Comparison of ENCODE assay signal across 7 cellular contexts in genomic region chr6:112337209-112337638, GRCh38. TPM values are rescaled to one million over a fixed set of nuclear protein-coding genes. Genes with fewer than 3 reads are reported as not detected.
DNase-seq lines count a peak whose midpoint lies in the region; ATAC-seq, FAIRE-seq and TF ChIP-seq lines count a peak whose summit lies in the region.

No MANE protein-coding gene starts in this region.

- intact Hi-C loops in GM12878 (cut with micrococcal nuclease; ENCODE audit: unreplicated experiment), result no loop called here
- intact Hi-C loops in thyroid gland (cut with DNase I), result no loop called here

- H3K36me3 ChIP-seq in GM12878 (ENCODE audit: control insufficient read depth in 2 of 2, insufficient read depth in 2 of 2, low read length in 1 of 2) (no peaks in the 10 kb centered on the region), thyroid gland (no peaks in the 10 kb centered on the region)

- CTCF ChIA-PET in GM12878 (lab: Yijun Ruan, JAX), result interaction anchor here (1.0 to 1.1 kb wide), 2 partner anchors 8 to 1570 kb away, joined by 3 read pairs; no protein-coding TSS in a partner anchor

- H3K9ac ChIP-seq in GM12878 (ENCODE audit: control insufficient read depth, insufficient read depth, low read length), result no peak overlapping the region

- no peaks in the 10 kb centered on the region for H4K20me1 ChIP-seq in GM12878 (ENCODE audit: control insufficient read depth, insufficient read depth)

- POLR2A ChIA-PET in GM12878 (lab: Charles Lee), result no interaction called here

- TF ChIP-seq POLR2A in GM12878 (IDR thresholded peaks at IDR 0.05; ENCODE audit: low read depth, low read length) (no peak), thyroid gland (IDR thresholded peaks at IDR 0.05) (no peak)

- no peaks in the 10 kb centered on the region for H3K4me1 ChIP-seq in GM12878 (ENCODE audit: control insufficient read depth, insufficient read depth, low read length)
- no peaks in the 10 kb centered on the region for H3K4me1 ChIP-seq in thyroid gland

- H3K4me3 ChIP-seq in GM12878 (no peak overlapping the region), thyroid gland (replicated peaks in 1 of 3) (no peak overlapping the region)

- peak; percentile 43 to 45 (median 44); a peak in 5 of 6 replicates for TF ChIP-seq CTCF in GM12878 (IDR thresholded peaks at IDR 0.05 in 2 of 3, conservative IDR thresholded peaks at IDR 0.05 in 1 of 3; ENCODE audit: control insufficient read depth in 2 of 3, extremely low read depth in 1 of 3, insufficient read depth in 1 of 3, low read depth in 3 of 3, low read length in 3 of 3)
- peak in 5 of 6 experiments; percentile 46 to 79 (median 73) for TF ChIP-seq CTCF in thyroid gland (IDR thresholded peaks at IDR 0.05)

- no peaks in the 10 kb centered on the region for H3K79me2 ChIP-seq in GM12878 (ENCODE audit: control insufficient read depth, insufficient read depth, low read length)

- no peak for FAIRE-seq in GM12878 (lab: Jason Lieb, UNC)

- no peak overlapping the region for H2AFZ ChIP-seq in GM12878 (ENCODE audit: control insufficient read depth, low read depth, low read length)

- no peak overlapping the region for H3K4me2 ChIP-seq in GM12878 (ENCODE audit: control insufficient read depth, insufficient read depth)

- peak; percentile 44 for TF ChIP-seq RAD21 in GM12878 (IDR thresholded peaks at IDR 0.05; ENCODE audit: insufficient read depth, low read depth, low read length)

- no peak for TF ChIP-seq EP300 in GM12878 (IDR thresholded peaks at IDR 0.05; ENCODE audit: borderline replicate concordance in 1 of 2, control insufficient read depth in 1 of 2, low read depth in 2 of 2, low read length in 2 of 2)

- RAD21 ChIA-PET in GM12878 (lab: Charles Lee; ENCODE audit: unreplicated experiment), result interaction anchor here (1.0 to 1.9 kb wide), 2 partner anchors 157 to 1542 kb away, joined by 3 to 5 read pairs; no protein-coding TSS in a partner anchor

- no TSS peak for BruUV-seq in GM12878 (replicated peaks; lab: Mats Ljungman, UMichigan)

- ATAC-seq in GM12878 (peak; percentile 55; the same call in 2 of the 3 replicates), HG03442 (IDR thresholded peaks at IDR 0.05; ENCODE audit: unreplicated experiment) (no peak)

- DNase-seq in H4 (ENCODE audit: low spot score) (peak; percentile 72), NCI-H2196 (lab: John Stamatoyannopoulos, UW; ENCODE audit: unreplicated experiment) (peak; percentile 69), GM12878 (ENCODE audit: low read depth, low spot score) (no peak), iPS-NIHi11 (ENCODE audit: low spot score) (peak; percentile 80), thyroid gland (peak; percentile 62 to 71)
- no peak for DNase-seq in activated CD4-positive, CD25-positive, alpha-beta regulatory T cell treated with anti-CD3 and anti-CD28 coated beads, Interleukin-2, amount 50 U/mL, for 72 hours

- in situ Hi-C loops in GM12878 (cut with MboI), result no loop called here

- H3K9me3 ChIP-seq in GM12878 (replicated peaks; ENCODE audit: control insufficient read depth, insufficient read depth, low read length), result no peaks in the 10 kb centered on the region
- H3K9me3 ChIP-seq in thyroid gland, result no peaks in the 10 kb centered on the region

- SMC1A ChIA-PET in GM12878 (lab: Charles Lee; ENCODE audit: uncharacterized antibody, unreplicated experiment), result interaction anchor here (0.8 to 1.8 kb wide), 2 partner anchors 30 to 157 kb away, joined by 3 to 5 read pairs; no protein-coding TSS in a partner anchor

- H3K27ac ChIP-seq in GM12878 (ENCODE audit: control insufficient read depth, insufficient read depth), result no peak overlapping the region
- no peak overlapping the region for H3K27ac ChIP-seq in thyroid gland

- H3K27me3 ChIP-seq in GM12878 (replicated peaks in 1 of 2; ENCODE audit: control insufficient read depth in 2 of 2, insufficient read depth in 2 of 2, low read length in 1 of 2), result no peaks in the 10 kb centered on the region
- no peaks in the 10 kb centered on the region for H3K27me3 ChIP-seq in thyroid gland

- 53% methylated on average over 3 of the region's 3 CpGs for WGBS in GM12878 (ENCODE audit: insufficient coverage, insufficient replicate concordance, low lambda C conversion rate, missing lambda C conversion rate)
- 9 to 12% methylated on average over 3 of the region's 3 CpGs for WGBS in thyroid gland, 2 donors

TF ChIP-seq in GM12878, 131 proteins besides CTCF, POLR2A, EP300 and RAD21:
- TF ChIP-seq STAT3 (IDR thresholded peaks at IDR 0.05; ENCODE audit: low read depth, low read length) (no peak), ZBTB33 (IDR thresholded peaks at IDR 0.05) (no peak)

RNA-seq across cellular contexts. Expression of gene RFPL4B, which starts 9.9 kb away (rescaled TPM):
- not detected in 2 replicates for total RNA-seq in H4 (2014; rRNA removed; shearing (Covaris generic))
- total RNA-seq in GM12878 (2013; cell fraction: nucleolus; rRNA removed), result not detected in 2 replicates
- total RNA-seq in GM12878 (2014; rRNA removed) (not detected in 2 replicates), GM12878 (2014; rRNA removed; fragmentation: Illumina TruSeq; extraction: Trizol) (not detected in 2 replicates), GM12878 (2021) (not detected in 2 replicates), thyroid gland (not detected)
- polyA plus RNA-seq in GM12878 (2011; ENCODE audit: low read depth), result not detected
- polyA plus RNA-seq in GM12878 (2011; rRNA removed) (not detected in 2 replicates), GM12878 (2014; fragmentation: Illumina TruSeq; extraction: Trizol) (0.03 TPM in 1 of 2 replicates, not detected in the other), GM12878 (2014; fragmentation: Nextera tagmentation; extraction: Ambion mirVana) (not detected), GM12878 (2014; rRNA removed) (not detected in 2 replicates), GM12878 (2016; fragmentation: Nextera tagmentation; extraction: Ambion mirVana) (under 1 TPM in 1 of 2 experiments, not detected in 1; 0.08 TPM)
- polyA plus RNA-seq in GM12878 (2011; cell fraction: cytosol; rRNA removed), result not detected in 2 replicates
- polyA plus RNA-seq in GM12878 (2011; cell fraction: nucleus; rRNA removed), result not detected in 2 replicates
- not detected in 2 replicates for polyA plus RNA-seq in GM12878 (2012)
- polyA minus RNA-seq in GM12878 (2011; rRNA and poly(A)+ RNA removed), result not detected in 2 replicates
- not detected in 2 replicates for polyA minus RNA-seq in GM12878 (2011; cell fraction: cytosol; rRNA and poly(A)+ RNA removed)
- polyA minus RNA-seq in GM12878 (2011; cell fraction: nucleus; rRNA and poly(A)+ RNA removed), result not detected in 2 replicates

Comparison
In these comparisons a context has a peak if more than half of its experiments do, and no peak if none do; other contexts are left out.
1. DNase-seq: peak in H4 (single experiment), NCI-H2196 (single experiment), iPS-NIHi11 (single experiment) and thyroid gland (2 of 2); none in GM12878 (single experiment) and activated CD4-positive, CD25-positive, alpha-beta regulatory T cell treated with anti-CD3 and anti-CD28 coated beads, Interleukin-2, amount 50 U/mL, for 72 hours (single experiment).